In genomic region chr6:111668410-111668809, GRCh38 we compare ENCODE assay signal across 1 cellular context.
TF ChIP-seq lines count a peak whose summit lies in the region.

No MANE protein-coding gene starts in this region.

TF ChIP-seq in GM12878, 131 proteins besides CTCF, POLR2A, EP300 and RAD21 (continued from another document):
- TF ChIP-seq E4F1 (IDR thresholded peaks at IDR 0.05; ENCODE audit: borderline replicate concordance, partially characterized antibody) (no peak), IKZF2 (IDR thresholded peaks at IDR 0.05) (no peak), CREM (IDR thresholded peaks at IDR 0.05; ENCODE audit: low read depth) (no peak), TCF3 (IDR thresholded peaks at IDR 0.05; ENCODE audit: borderline replicate concordance, insufficient read depth, low read depth, low read length) (no peak), POU2F2 (IDR thresholded peaks at IDR 0.05; ENCODE audit: borderline replicate concordance, low read depth, low read length) (no peak), SMC3 (IDR thresholded peaks at IDR 0.05; ENCODE audit: borderline replicate concordance, low read length) (no peak), IKZF1 (conservative IDR thresholded peaks at IDR 0.05) (no peak), RFX5 (IDR thresholded peaks at IDR 0.05; ENCODE audit: low read depth, low read length) (no peak), JUNB (IDR thresholded peaks at IDR 0.05) (no peak), NRF1 (conservative IDR thresholded peaks at IDR 0.05; ENCODE audit: low read depth, low read length) (no peak), MYC (IDR thresholded peaks at IDR 0.05; ENCODE audit: insufficient read depth, insufficient read length, insufficient replicate concordance, low read length, severe bottlenecking) (no peak), NFXL1 (IDR thresholded peaks at IDR 0.05; ENCODE audit: borderline replicate concordance) (no peak), ZNF622 (IDR thresholded peaks at IDR 0.05) (no peak), ZNF592 (IDR thresholded peaks at IDR 0.05) (no peak), RB1 (IDR thresholded peaks at IDR 0.05; ENCODE audit: borderline replicate concordance) (no peak)
